ENCODE assay signal across 9 cellular contexts in genomic region chr3:149120051-149120972, GRCh38. TPM values are rescaled to one million over a fixed set of nuclear protein-coding genes. Genes with fewer than 3 reads are reported as not detected.
DNase-seq lines count a peak whose midpoint lies in the region; ATAC-seq and TF ChIP-seq lines count a peak whose summit lies in the region.
"Had no signal": no experiment of that assay in that cellular context is flagged by ENCODE, and none has a peak within 500 bp of the region (broad histone marks: within the 10 kb centered on the region; RNA-seq: fewer than 3 reads in every experiment).

No MANE protein-coding gene starts in this region.

- in situ Hi-C loops in ACHN (cut with HindIII; ENCODE audit: low pct_ligation_motif_present, low pct_unique_long_range_greater_than_20kb, low sequenced_read_pairs) = no loop called here

- DNase-seq in ACHN (peak; percentile 68), NCI-H345 (lab: John Stamatoyannopoulos, UW) (peak; percentile 61), adipocyte (ENCODE audit: low read depth) (peak; percentile 88), left ventricle myocardium superior (no peak)
- no peak for DNase-seq in stimulated activated CD4-positive, alpha-beta T cell treated with anti-CD3 and anti-CD28 coated beads, Interleukin-12 subunit alpha, Interleukin-12 subunit beta, amount 100 ng/mL, for 4 hours

- H3K9ac ChIP-seq in adipocyte (ENCODE audit: low read length) (no peak overlapping the region), skeletal muscle satellite cell (ENCODE audit: low read depth, low read length) (peak overlapping the region; percentile 5)

- H3K27me3 ChIP-seq in adipocyte (replicated peaks; ENCODE audit: control insufficient read depth, insufficient read depth, low read length) (no peaks in the 10 kb centered on the region), skeletal muscle satellite cell (ENCODE audit: control insufficient read depth, insufficient read depth, low read length) (no peaks in the 10 kb centered on the region)

- H3K36me3 ChIP-seq in adipocyte (ENCODE audit: control insufficient read depth, insufficient read depth, low read length, severe bottlenecking) = no peaks in the 10 kb centered on the region
- no peaks in the 10 kb centered on the region for H3K36me3 ChIP-seq in skeletal muscle satellite cell (ENCODE audit: insufficient read depth, low read length)
- H3K36me3 ChIP-seq: HAP-1 had no signal

- H3K4me1 ChIP-seq in adipocyte (ENCODE audit: control insufficient read depth, insufficient read depth, low read length) (no peaks in the 10 kb centered on the region), skeletal muscle satellite cell (ENCODE audit: control insufficient read depth, insufficient read depth, low read length) (peaks cover 4% of the 10 kb centered on the region)
- H3K4me1 ChIP-seq: HAP-1 had no signal

- H3K4me2 ChIP-seq in skeletal muscle satellite cell (ENCODE audit: low read length) = no peak overlapping the region

- ATAC-seq in HG03103 (IDR thresholded peaks at IDR 0.05; ENCODE audit: low read depth, unreplicated experiment) (peak; percentile 76), left ventricle myocardium superior (peak; percentile 75)

- H3K4me3 ChIP-seq in GM12875 (ENCODE audit: low read depth, low read length) (no peak overlapping the region), adipocyte (ENCODE audit: low read length) (no peak overlapping the region), skeletal muscle satellite cell (ENCODE audit: low read length) (no peak overlapping the region)
- H3K4me3 ChIP-seq: HAP-1 had no signal

- peak; percentile 33; the same call in 1 of the 2 replicates for TF ChIP-seq CTCF in GM12875 (IDR thresholded peaks at IDR 0.05; ENCODE audit: borderline replicate concordance, insufficient read depth, low read depth, low read length)

- intact Hi-C loops in left ventricle myocardium superior (cut with micrococcal nuclease) = loop anchor here (2.0 to 10.0 kb wide), 3 partner anchors 152 to 354 kb away; partner anchors contain the start of gene TM4SF4

- H3K9me3 ChIP-seq in adipocyte (ENCODE audit: control insufficient read depth, low read length) = no peaks in the 10 kb centered on the region
- no peaks in the 10 kb centered on the region for H3K9me3 ChIP-seq in skeletal muscle satellite cell (replicated peaks; ENCODE audit: low read length)
- H3K9me3 ChIP-seq: HAP-1 had no signal

RNA-seq across cellular contexts. Expression of gene HPS3, which starts 9.1 kb away (rescaled TPM):
- 5.8 TPM for total RNA-seq in left ventricle myocardium superior
- 22.5 and 30.4 TPM in 2 replicates for total RNA-seq in skeletal muscle satellite cell (2012; rRNA removed)

RNA-seq across cellular contexts. Expression of gene HLTF, which starts 34.0 kb away (rescaled TPM):
- 29.0 TPM for total RNA-seq in left ventricle myocardium superior
- 30.7 and 31.7 TPM in 2 replicates for total RNA-seq in skeletal muscle satellite cell (2012; rRNA removed)

Comparison
In these comparisons a context has a peak if more than half of its experiments do, and no peak if none do; other contexts are left out.
1. DNase-seq: peak in ACHN (single experiment), NCI-H345 (single experiment) and adipocyte (single experiment); none in left ventricle myocardium superior (single experiment) and stimulated activated CD4-positive, alpha-beta T cell treated with anti-CD3 and anti-CD28 coated beads, Interleukin-12 subunit alpha, Interleukin-12 subunit beta, amount 100 ng/mL, for 4 hours (single experiment).